23 cellular contexts compared by ENCODE assay signal in genomic region chr9:87813119-87813463, GRCh38.
DNase-seq lines count a peak whose midpoint lies in the region; ATAC-seq, FAIRE-seq and TF ChIP-seq lines count a peak whose summit lies in the region.
"Had no signal": no experiment of that assay in that cellular context is flagged by ENCODE, and none has a peak within 500 bp of the region (broad histone marks: within the 10 kb centered on the region; RNA-seq: fewer than 3 reads in every experiment).

No MANE protein-coding gene starts in this region.

- intact Hi-C loops in HepG2 (cut with micrococcal nuclease; ENCODE audit: unreplicated experiment) = loop anchor here (1.0 kb wide), 2 partner anchors 129 to 135 kb away; no protein-coding TSS in a partner anchor
- intact Hi-C loops in right lobe of liver (cut with DNase I) = loop anchor here (5.0 to 10.0 kb wide), 2 partner anchors 131 to 138 kb away; no protein-coding TSS in a partner anchor

- H3K27ac ChIP-seq in HepG2 (ENCODE audit: extremely low read length, insufficient read depth, low read length) = no peak overlapping the region
- no peak overlapping the region for H3K27ac ChIP-seq in right lobe of liver
- H3K27ac ChIP-seq in VCaP = no peak overlapping the region
- H3K27ac ChIP-seq in liver (ENCODE audit: low read depth in 1 of 2, low read length in 2 of 2) = peak overlapping the region; percentile 4 to 32
- H3K27ac ChIP-seq: ascending aorta, KMS-11, left lung, SK-N-MC, tibial artery had no signal

- TF ChIP-seq POLR2A in HepG2 (IDR thresholded peaks at IDR 0.05; ENCODE audit: insufficient read depth in 1 of 2, low read depth in 2 of 2, low read length in 2 of 2) (no peak), right lobe of liver (IDR thresholded peaks at IDR 0.05) (no peak)

- no peak overlapping the region for H3K4me2 ChIP-seq in HepG2 (ENCODE audit: low read depth, low read length)
- H3K4me2 ChIP-seq: KMS-11 had no signal

- H3K9ac ChIP-seq in HepG2 (ENCODE audit: insufficient read depth, low read depth, low read length) (no peak overlapping the region), liver (ENCODE audit: low read depth in 1 of 2, low read length in 2 of 2) (no peak overlapping the region)
- H3K9ac ChIP-seq: KMS-11 had no signal

- no peak for TF ChIP-seq EP300 in HepG2 (IDR thresholded peaks at IDR 0.05; ENCODE audit: low read depth in 2 of 2, low read length in 2 of 2)
- TF ChIP-seq EP300 in HepG2 (CRISPR knock-in tag; IDR thresholded peaks at IDR 0.05; ENCODE audit: borderline replicate concordance) = no peak

- CTCF ChIA-PET in HepG2 (lab: Yijun Ruan, JAX; ENCODE audit: low intra/inter-chr PET ratio, low total read pairs) = interaction anchor here (1.1 to 3.2 kb wide), 3 partner anchors 87 to 133 kb away, joined by 3 to 25 read pairs (median 23); partner anchors contain the start of gene CTSL
- CTCF ChIA-PET in activated naive CD4-positive, alpha-beta T cell treated with anti-CD3 and anti-CD28 coated beads, Interleukin-2, amount 10 ng/mL, durations not matched to agents 7 days and 5 days (lab: Charles Lee) = interaction anchor here (1.0 to 4.4 kb wide), 3 partner anchors 132 to 136 kb away, joined by 3 to 17 read pairs (median 8); no protein-coding TSS in a partner anchor

- H3K4me3 ChIP-seq in HepG2 (replicated peaks in 1 of 3; ENCODE audit: insufficient read depth in 1 of 3, low read depth in 2 of 3, low read length in 3 of 3) (no peak overlapping the region), right lobe of liver (no peak overlapping the region), liver (ENCODE audit: low read depth in 1 of 3, low read length in 3 of 3) (no peak overlapping the region)
- H3K4me3 ChIP-seq: ascending aorta, left lung, SK-N-MC, tibial artery had no signal

- H3K36me3 ChIP-seq in HepG2 (replicated peaks in 1 of 2; ENCODE audit: control insufficient read depth in 1 of 2, insufficient read depth in 2 of 2, low read length in 2 of 2) (no peaks in the 10 kb centered on the region), right lobe of liver (no peaks in the 10 kb centered on the region), liver (ENCODE audit: control insufficient read depth in 4 of 4, insufficient read depth in 3 of 4, low read depth in 1 of 4, low read length in 3 of 4) (no peaks in the 10 kb centered on the region)
- H3K36me3 ChIP-seq: ascending aorta, left lung, tibial artery had no signal

- no peak overlapping the region for H3K27ac Mint-ChIP-seq in activated naive CD4-positive, alpha-beta T cell treated with anti-CD3 and anti-CD28 coated beads, Interleukin-2, amount 10 ng/mL, durations not matched to agents 7 days and 5 days
- H3K27ac Mint-ChIP-seq: mesothelial cell of epicardium; T-helper 1 cell treated with Interleukin-12 subunit alpha and Interleukin-12 subunit beta and Interleukin-4 antibody, amounts not matched to agents 30 μg/mL and 1 μg/mL, for 36 hours had no signal

- no peaks in the 10 kb centered on the region for H3K9me3 Mint-ChIP-seq in activated naive CD4-positive, alpha-beta T cell treated with anti-CD3 and anti-CD28 coated beads, Interleukin-2, amount 10 ng/mL, durations not matched to agents 7 days and 5 days
- H3K9me3 Mint-ChIP-seq: T-helper 1 cell treated with Interleukin-12 subunit alpha and Interleukin-12 subunit beta and Interleukin-4 antibody, amounts not matched to agents 30 μg/mL and 1 μg/mL, for 36 hours had no signal

- DNase-seq in HepG2 (ENCODE audit: low spot score) (no peak), right lobe of liver (no peak), DMS 273 treated with DMSO at 0.1 percent for 48 hours (lab: John Stamatoyannopoulos, UW) (no peak), islet precursor cell (no peak)
- DNase-seq in activated naive CD4-positive, alpha-beta T cell treated with anti-CD3 and anti-CD28 coated beads, Interleukin-2, amount 10 ng/mL, durations not matched to agents 7 days and 5 days = no peak
- no peak for DNase-seq in stimulated activated CD4-positive, alpha-beta T cell treated with anti-CD3 and anti-CD28 coated beads, Interleukin-12 subunit alpha, Interleukin-12 subunit beta, amount 100 ng/mL, for 4 hours
- DNase-seq: activated CD4-positive, alpha-beta T cell treated with anti-CD3 and anti-CD28 coated beads for 1 hour; central memory CD4-positive, alpha-beta T cell; DND-41; MM.1S; NCI-H2081; NCI-H2227 treated with DMSO at 0.1 percent for 48 hours; small intestine; tibial artery had no signal

- no peaks in the 10 kb centered on the region for H4K20me1 ChIP-seq in HepG2 (ENCODE audit: insufficient read depth, low read length)

- no peaks in the 10 kb centered on the region for H3K4me1 ChIP-seq in HepG2 (ENCODE audit: insufficient read depth, low read length)
- peaks cover 0 to 10% (median 5%) of the 10 kb centered on the region in 4 donors for H3K4me1 ChIP-seq in right lobe of liver
- H3K4me1 ChIP-seq in liver (ENCODE audit: control insufficient read depth in 4 of 4, insufficient read depth in 4 of 4, low read length in 3 of 4) = peaks cover 0 to 14% (median 8%) of the 10 kb centered on the region in 4 donors
- H3K4me1 ChIP-seq: ascending aorta, tibial artery had no signal

- no TSS peak for BruUV-seq in HepG2 (replicated peaks; lab: Mats Ljungman, UMichigan)

- TF ChIP-seq RAD21 in HepG2 (CRISPR knock-in tag; IDR thresholded peaks at IDR 0.05) (no peak), liver (IDR thresholded peaks at IDR 0.05) (no peak)

- no peak overlapping the region for H2AFZ ChIP-seq in HepG2 (ENCODE audit: low read length)

- no peaks in the 10 kb centered on the region for H3K36me3 Mint-ChIP-seq in activated naive CD4-positive, alpha-beta T cell treated with anti-CD3 and anti-CD28 coated beads, Interleukin-2, amount 10 ng/mL, durations not matched to agents 7 days and 5 days
- H3K36me3 Mint-ChIP-seq: naive thymus-derived CD4-positive, alpha-beta T cell had no signal

- H3K79me2 ChIP-seq in HepG2 (ENCODE audit: insufficient read depth, low read length) = no peaks in the 10 kb centered on the region

- POLR2A ChIA-PET in HepG2 (lab: Yijun Ruan, JAX) = no interaction called here

- in situ Hi-C loops in HepG2 (cut with HindIII; ENCODE audit: extremely low pct_ligation_motif_present, low pct_unique_long_range_greater_than_20kb) = loop anchor here (5.0 kb wide), 1 partner anchor 136 kb away; no protein-coding TSS in a partner anchor

- TF ChIP-seq CTCF in HepG2 (CRISPR knock-in tag; IDR thresholded peaks at IDR 0.05) (no peak), right lobe of liver (IDR thresholded peaks at IDR 0.05) (no peak), VCaP (conservative IDR thresholded peaks at IDR 0.05) (peak; percentile 24), liver (IDR thresholded peaks at IDR 0.05; ENCODE audit: low read depth, low read length, missing input control) (no peak)

- WGBS in HepG2 (ENCODE audit: low lambda C conversion rate) = 0% methylated on average over 5 of the region's 7 CpGs
- WGBS in right lobe of liver (ENCODE audit: insufficient coverage, low coverage, low lambda C conversion rate, missing lambda C conversion rate) = 34% methylated on average over 7 of the region's 7 CpGs
- 45% methylated on average over 7 of the region's 7 CpGs for WGBS in liver

- H3K4me1 Mint-ChIP-seq in activated naive CD4-positive, alpha-beta T cell treated with anti-CD3 and anti-CD28 coated beads, Interleukin-2, amount 10 ng/mL, durations not matched to agents 7 days and 5 days = peaks cover 11% of the 10 kb centered on the region

- no peak overlapping the region for H3K4me3 Mint-ChIP-seq in activated naive CD4-positive, alpha-beta T cell treated with anti-CD3 and anti-CD28 coated beads, Interleukin-2, amount 10 ng/mL, durations not matched to agents 7 days and 5 days
- H3K4me3 Mint-ChIP-seq: mesothelial cell of epicardium; T-helper 1 cell treated with Interleukin-12 subunit alpha and Interleukin-12 subunit beta and Interleukin-4 antibody, amounts not matched to agents 30 μg/mL and 1 μg/mL, for 36 hours had no signal

- ATAC-seq in HepG2 (peak; percentile 28; the same call in 2 of the 3 replicates), right lobe of liver (no peak)

- H3K9me3 ChIP-seq in HepG2 (ENCODE audit: low read length) (peaks cover 3% of the 10 kb centered on the region; the same call in 1 of the 2 replicates), right lobe of liver (no peaks in the 10 kb centered on the region), liver (ENCODE audit: control insufficient read depth in 4 of 4, low read length in 3 of 4) (peaks cover 0 to 2% (median under 1%) of the 10 kb centered on the region in 4 donors)
- H3K9me3 ChIP-seq: ascending aorta, tibial artery had no signal

- FAIRE-seq in HepG2 (lab: Jason Lieb, UNC) = no peak
- FAIRE-seq: small intestine had no signal

- no peaks in the 10 kb centered on the region; a peak in 1 of 5 replicates for H3K27me3 ChIP-seq in HepG2 (ENCODE audit: control insufficient read depth in 1 of 2, insufficient read depth in 2 of 2, low read length in 2 of 2)
- H3K27me3 ChIP-seq in right lobe of liver = no peaks in the 10 kb centered on the region
- H3K27me3 ChIP-seq in liver (ENCODE audit: control insufficient read depth in 4 of 4, insufficient read depth in 4 of 4, low read length in 3 of 4) = no peaks in the 10 kb centered on the region
- H3K27me3 ChIP-seq: ascending aorta, left lung had no signal

- H3K27me3 Mint-ChIP-seq in activated naive CD4-positive, alpha-beta T cell treated with anti-CD3 and anti-CD28 coated beads, Interleukin-2, amount 10 ng/mL, durations not matched to agents 7 days and 5 days = peaks cover 7% of the 10 kb centered on the region

TF ChIP-seq in HepG2, 621 proteins besides CTCF, POLR2A, EP300 and RAD21 (continues in another document):
- TF ChIP-seq KLF11 (CRISPR knock-in tag; IDR thresholded peaks at IDR 0.05) = no peak
- TF ChIP-seq MTF1 (CRISPR knock-in tag; IDR thresholded peaks at IDR 0.05) = no peak
- TF ChIP-seq ZSCAN9 (CRISPR knock-in tag; IDR thresholded peaks at IDR 0.05; ENCODE audit: borderline replicate concordance) = no peak
- TF ChIP-seq JARID2 (CRISPR knock-in tag; IDR thresholded peaks at IDR 0.05; ENCODE audit: insufficient replicate concordance) = no peak
- no peak for TF ChIP-seq MTA3 (CRISPR knock-in tag; IDR thresholded peaks at IDR 0.05)

TF ChIP-seq in liver, 16 proteins besides CTCF, POLR2A, EP300 and RAD21 (continues in another document):
- no peak for TF ChIP-seq ATF3 (IDR thresholded peaks at IDR 0.05)
- no peak for TF ChIP-seq RXRA (IDR thresholded peaks at IDR 0.05)
- TF ChIP-seq YY1 (IDR thresholded peaks at IDR 0.05) = no peak
- no peak for TF ChIP-seq JUND (IDR thresholded peaks at IDR 0.05)
- no peak for TF ChIP-seq TAF1 (conservative IDR thresholded peaks at IDR 0.05)
- TF ChIP-seq MAX (IDR thresholded peaks at IDR 0.05) = no peak

Comparison
In these comparisons a context has a peak if more than half of its experiments do, and no peak if none do; other contexts are left out.
1. H3K27ac ChIP-seq: peak in liver (2 of 2); none in HepG2 (single experiment), right lobe of liver (0 of 3) and VCaP (single experiment).